ENCODE assay signal across 1 cellular context in the genomic region with DNA sequence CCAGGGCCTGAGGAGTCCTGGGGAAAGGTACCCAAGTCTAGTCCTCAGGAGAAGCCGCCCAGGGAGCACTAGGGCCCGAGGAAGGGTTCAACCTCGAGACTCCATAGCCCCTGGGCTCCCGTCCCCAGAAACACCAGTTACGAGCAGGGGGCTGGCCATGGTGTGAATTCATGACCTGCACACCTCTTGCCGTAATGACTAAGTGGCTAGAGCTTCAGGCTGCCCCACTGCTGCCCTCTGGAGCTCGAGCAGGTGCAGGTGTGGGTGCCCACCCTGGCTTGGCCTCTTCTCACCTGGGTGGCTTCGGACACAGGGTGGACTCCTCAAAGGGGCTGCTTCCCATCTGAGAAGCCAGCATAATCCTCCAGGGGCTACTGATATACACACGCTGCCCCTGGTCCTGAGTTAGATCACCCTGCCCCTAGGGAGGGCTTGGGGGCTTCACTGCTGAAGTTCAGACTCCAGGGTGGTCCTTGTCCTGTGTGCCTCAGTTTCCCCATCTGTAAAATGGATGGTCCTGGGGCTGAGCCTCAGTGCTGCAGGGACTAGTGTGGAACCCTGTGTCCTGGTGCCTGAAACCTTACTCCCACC.
TF ChIP-seq lines count a peak whose summit lies in the region.

No MANE protein-coding gene starts in this region.

TF ChIP-seq in GM23338, 12 proteins besides CTCF, POLR2A, EP300 and RAD21 (continued from another document):
- TF ChIP-seq, protein P1, sequence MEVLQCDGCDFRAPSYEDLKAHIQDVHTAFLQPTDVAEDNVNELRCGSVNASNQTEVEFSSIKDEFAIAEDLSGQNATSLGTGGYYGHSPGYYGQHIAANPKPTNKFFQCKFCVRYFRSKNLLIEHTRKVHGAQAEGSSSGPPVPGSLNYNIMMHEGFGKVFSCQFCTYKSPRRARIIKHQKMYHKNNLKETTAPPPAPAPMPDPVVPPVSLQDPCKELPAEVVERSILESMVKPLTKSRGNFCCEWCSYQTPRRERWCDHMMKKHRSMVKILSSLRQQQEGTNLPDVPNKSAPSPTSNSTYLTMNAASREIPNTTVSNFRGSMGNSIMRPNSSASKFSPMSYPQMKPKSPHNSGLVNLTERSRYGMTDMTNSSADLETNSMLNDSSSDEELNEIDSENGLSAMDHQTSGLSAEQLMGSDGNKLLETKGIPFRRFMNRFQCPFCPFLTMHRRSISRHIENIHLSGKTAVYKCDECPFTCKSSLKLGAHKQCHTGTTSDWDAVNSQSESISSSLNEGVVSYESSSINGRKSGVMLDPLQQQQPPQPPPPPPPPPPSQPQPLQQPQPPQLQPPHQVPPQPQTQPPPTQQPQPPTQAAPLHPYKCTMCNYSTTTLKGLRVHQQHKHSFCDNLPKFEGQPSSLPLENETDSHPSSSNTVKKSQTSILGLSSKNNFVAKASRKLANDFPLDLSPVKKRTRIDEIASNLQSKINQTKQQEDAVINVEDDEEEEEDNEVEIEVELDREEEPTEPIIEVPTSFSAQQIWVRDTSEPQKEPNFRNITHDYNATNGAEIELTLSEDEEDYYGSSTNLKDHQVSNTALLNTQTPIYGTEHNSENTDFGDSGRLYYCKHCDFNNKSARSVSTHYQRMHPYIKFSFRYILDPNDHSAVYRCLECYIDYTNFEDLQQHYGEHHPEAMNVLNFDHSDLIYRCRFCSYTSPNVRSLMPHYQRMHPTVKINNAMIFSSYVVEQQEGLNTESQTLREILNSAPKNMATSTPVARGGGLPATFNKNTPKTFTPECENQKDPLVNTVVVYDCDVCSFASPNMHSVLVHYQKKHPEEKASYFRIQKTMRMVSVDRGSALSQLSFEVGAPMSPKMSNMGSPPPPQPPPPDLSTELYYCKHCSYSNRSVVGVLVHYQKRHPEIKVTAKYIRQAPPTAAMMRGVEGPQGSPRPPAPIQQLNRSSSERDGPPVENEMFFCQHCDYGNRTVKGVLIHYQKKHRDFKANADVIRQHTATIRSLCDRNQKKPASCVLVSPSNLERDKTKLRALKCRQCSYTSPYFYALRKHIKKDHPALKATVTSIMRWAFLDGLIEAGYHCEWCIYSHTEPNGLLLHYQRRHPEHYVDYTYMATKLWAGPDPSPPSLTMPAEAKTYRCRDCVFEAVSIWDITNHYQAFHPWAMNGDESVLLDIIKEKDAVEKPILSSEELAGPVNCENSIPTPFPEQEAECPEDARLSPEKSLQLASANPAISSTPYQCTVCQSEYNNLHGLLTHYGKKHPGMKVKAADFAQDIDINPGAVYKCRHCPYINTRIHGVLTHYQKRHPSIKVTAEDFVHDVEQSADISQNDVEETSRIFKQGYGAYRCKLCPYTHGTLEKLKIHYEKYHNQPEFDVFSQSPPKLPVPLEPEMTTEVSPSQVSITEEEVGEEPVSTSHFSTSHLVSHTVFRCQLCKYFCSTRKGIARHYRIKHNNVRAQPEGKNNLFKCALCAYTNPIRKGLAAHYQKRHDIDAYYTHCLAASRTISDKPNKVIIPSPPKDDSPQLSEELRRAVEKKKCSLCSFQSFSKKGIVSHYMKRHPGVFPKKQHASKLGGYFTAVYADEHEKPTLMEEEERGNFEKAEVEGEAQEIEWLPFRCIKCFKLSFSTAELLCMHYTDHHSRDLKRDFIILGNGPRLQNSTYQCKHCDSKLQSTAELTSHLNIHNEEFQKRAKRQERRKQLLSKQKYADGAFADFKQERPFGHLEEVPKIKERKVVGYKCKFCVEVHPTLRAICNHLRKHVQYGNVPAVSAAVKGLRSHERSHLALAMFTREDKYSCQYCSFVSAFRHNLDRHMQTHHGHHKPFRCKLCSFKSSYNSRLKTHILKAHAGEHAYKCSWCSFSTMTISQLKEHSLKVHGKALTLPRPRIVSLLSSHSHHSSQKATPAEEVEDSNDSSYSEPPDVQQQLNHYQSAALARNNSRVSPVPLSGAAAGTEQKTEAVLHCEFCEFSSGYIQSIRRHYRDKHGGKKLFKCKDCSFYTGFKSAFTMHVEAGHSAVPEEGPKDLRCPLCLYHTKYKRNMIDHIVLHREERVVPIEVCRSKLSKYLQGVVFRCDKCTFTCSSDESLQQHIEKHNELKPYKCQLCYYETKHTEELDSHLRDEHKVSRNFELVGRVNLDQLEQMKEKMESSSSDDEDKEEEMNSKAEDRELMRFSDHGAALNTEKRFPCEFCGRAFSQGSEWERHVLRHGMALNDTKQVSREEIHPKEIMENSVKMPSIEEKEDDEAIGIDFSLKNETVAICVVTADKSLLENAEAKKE (CRISPR knock-in tag; IDR thresholded peaks at IDR 0.05): no peak
- TF ChIP-seq, protein P2, sequence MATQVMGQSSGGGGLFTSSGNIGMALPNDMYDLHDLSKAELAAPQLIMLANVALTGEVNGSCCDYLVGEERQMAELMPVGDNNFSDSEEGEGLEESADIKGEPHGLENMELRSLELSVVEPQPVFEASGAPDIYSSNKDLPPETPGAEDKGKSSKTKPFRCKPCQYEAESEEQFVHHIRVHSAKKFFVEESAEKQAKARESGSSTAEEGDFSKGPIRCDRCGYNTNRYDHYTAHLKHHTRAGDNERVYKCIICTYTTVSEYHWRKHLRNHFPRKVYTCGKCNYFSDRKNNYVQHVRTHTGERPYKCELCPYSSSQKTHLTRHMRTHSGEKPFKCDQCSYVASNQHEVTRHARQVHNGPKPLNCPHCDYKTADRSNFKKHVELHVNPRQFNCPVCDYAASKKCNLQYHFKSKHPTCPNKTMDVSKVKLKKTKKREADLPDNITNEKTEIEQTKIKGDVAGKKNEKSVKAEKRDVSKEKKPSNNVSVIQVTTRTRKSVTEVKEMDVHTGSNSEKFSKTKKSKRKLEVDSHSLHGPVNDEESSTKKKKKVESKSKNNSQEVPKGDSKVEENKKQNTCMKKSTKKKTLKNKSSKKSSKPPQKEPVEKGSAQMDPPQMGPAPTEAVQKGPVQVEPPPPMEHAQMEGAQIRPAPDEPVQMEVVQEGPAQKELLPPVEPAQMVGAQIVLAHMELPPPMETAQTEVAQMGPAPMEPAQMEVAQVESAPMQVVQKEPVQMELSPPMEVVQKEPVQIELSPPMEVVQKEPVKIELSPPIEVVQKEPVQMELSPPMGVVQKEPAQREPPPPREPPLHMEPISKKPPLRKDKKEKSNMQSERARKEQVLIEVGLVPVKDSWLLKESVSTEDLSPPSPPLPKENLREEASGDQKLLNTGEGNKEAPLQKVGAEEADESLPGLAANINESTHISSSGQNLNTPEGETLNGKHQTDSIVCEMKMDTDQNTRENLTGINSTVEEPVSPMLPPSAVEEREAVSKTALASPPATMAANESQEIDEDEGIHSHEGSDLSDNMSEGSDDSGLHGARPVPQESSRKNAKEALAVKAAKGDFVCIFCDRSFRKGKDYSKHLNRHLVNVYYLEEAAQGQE (IDR thresholded peaks at IDR 0.05; ENCODE audit: unreplicated experiment): no peak
- no peak for TF ChIP-seq JUNB (IDR thresholded peaks at IDR 0.05; ENCODE audit: unreplicated experiment)
- no peak for TF ChIP-seq POLR2AphosphoS5 (IDR thresholded peaks at IDR 0.05; ENCODE audit: low read depth)
- TF ChIP-seq EZH2phosphoT487 (IDR thresholded peaks at IDR 0.05; ENCODE audit: unreplicated experiment): no peak
- no peak for TF ChIP-seq EZH2 (IDR thresholded peaks at IDR 0.05; ENCODE audit: low read depth, unreplicated experiment)
- TF ChIP-seq ZNF114 (CRISPR knock-in tag; IDR thresholded peaks at IDR 0.05): no peak
- TF ChIP-seq, protein P3, sequence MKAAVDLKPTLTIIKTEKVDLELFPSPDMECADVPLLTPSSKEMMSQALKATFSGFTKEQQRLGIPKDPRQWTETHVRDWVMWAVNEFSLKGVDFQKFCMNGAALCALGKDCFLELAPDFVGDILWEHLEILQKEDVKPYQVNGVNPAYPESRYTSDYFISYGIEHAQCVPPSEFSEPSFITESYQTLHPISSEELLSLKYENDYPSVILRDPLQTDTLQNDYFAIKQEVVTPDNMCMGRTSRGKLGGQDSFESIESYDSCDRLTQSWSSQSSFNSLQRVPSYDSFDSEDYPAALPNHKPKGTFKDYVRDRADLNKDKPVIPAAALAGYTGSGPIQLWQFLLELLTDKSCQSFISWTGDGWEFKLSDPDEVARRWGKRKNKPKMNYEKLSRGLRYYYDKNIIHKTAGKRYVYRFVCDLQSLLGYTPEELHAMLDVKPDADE (IDR thresholded peaks at IDR 0.05): no peak
- no peak for TF ChIP-seq STAT1 (IDR thresholded peaks at IDR 0.05; ENCODE audit: unreplicated experiment)
- no peak for TF ChIP-seq ZNF331 (CRISPR knock-in tag; IDR thresholded peaks at IDR 0.05; ENCODE audit: low read depth)
